Comparison of ENCODE assay signal across 11 cellular contexts in genomic region chr14:23557521-23557920, GRCh38. TPM values are rescaled to one million over a fixed set of nuclear protein-coding genes. Genes with fewer than 3 reads are reported as not detected.
DNase-seq lines count a peak whose midpoint lies in the region; ATAC-seq, FAIRE-seq and TF ChIP-seq lines count a peak whose summit lies in the region.
"Had no signal": no experiment of that assay in that cellular context is flagged by ENCODE, and none has a peak within 500 bp of the region (broad histone marks: within the 10 kb centered on the region; RNA-seq: fewer than 3 reads in every experiment).

No MANE protein-coding gene starts in this region.

- peaks cover 48% of the 10 kb centered on the region for H3K4me1 Mint-ChIP-seq in WTC11

- H3K36me3 ChIP-seq in ACC112 (ENCODE audit: insufficient read depth, low read length) (0 out of 2 replicates have a peak, but pooled peaks cover 4% of the 10 kb centered on the region), iPS-18a (ENCODE audit: control insufficient read depth, low read depth, low read length) (peaks cover 21% of the 10 kb centered on the region)
- H3K36me3 ChIP-seq: uterus had no signal

- no peak overlapping the region for H3K27ac ChIP-seq in ACC112 (ENCODE audit: low read depth, low read length)
- H3K27ac ChIP-seq in iPS-18a (ENCODE audit: low read length), result no peak overlapping the region

- TF ChIP-seq POLR2A in GM12892 (IDR thresholded peaks at IDR 0.05; ENCODE audit: low read depth, low read length), result 0 out of 2 replicates have a peak, but pooled peaks have one; percentile 1

- H3K9me3 Mint-ChIP-seq in WTC11, result no peaks in the 10 kb centered on the region

- no peak for FAIRE-seq in GM12892 (lab: Jason Lieb, UNC)
- FAIRE-seq: H54 had no signal

- H2AFZ ChIP-seq in ACC112 (ENCODE audit: low read length, unreplicated experiment), result no peak overlapping the region

- no peak for ATAC-seq in WTC11

- H3K27me3 ChIP-seq in ACC112 (ENCODE audit: insufficient read depth, low read length) (no peaks in the 10 kb centered on the region), iPS-18a (ENCODE audit: control insufficient read depth, insufficient read depth, low read length) (no peaks in the 10 kb centered on the region)
- H3K27me3 ChIP-seq: uterus had no signal

- CTCF ChIA-PET in WTC11 (lab: Charles Lee), result interaction anchor here (0.6 to 8.7 kb wide), 10 partner anchors 9 to 101 kb away, joined by 3 to 377 read pairs (median 14); no protein-coding TSS in a partner anchor

- no peaks in the 10 kb centered on the region for H3K9me3 ChIP-seq in iPS-18a (ENCODE audit: control insufficient read depth, low read depth, low read length)
- H3K9me3 ChIP-seq: uterus had no signal

- H3K36me3 Mint-ChIP-seq in WTC11, result peaks cover 21% of the 10 kb centered on the region

- TF ChIP-seq CTCF in WTC11 (IDR thresholded peaks at IDR 0.05), result no peak

- DNase-seq in GM12892 (ENCODE audit: insufficient read length), result no peak
- no peak for DNase-seq in WTC11 (ENCODE audit: low spot score)
- no peak for DNase-seq in T-helper 9 cell
- no peak for DNase-seq in DMS153 (lab: John Stamatoyannopoulos, UW)
- no peak for DNase-seq in islet precursor cell
- no peak for DNase-seq in amygdala (lab: John Stamatoyannopoulos, UW)
- DNase-seq: NCI-H748 treated with DMSO at 0.1 percent for 48 hours, uterus had no signal

- H3K27ac Mint-ChIP-seq in WTC11, result peak overlapping the region; percentile 79

- H3K79me2 ChIP-seq in ACC112 (ENCODE audit: control insufficient read depth, insufficient read depth, low read length, unreplicated experiment), result peaks cover 23% of the 10 kb centered on the region

- POLR2A ChIA-PET in WTC11 (lab: Charles Lee), result interaction anchor here (0.8 to 9.0 kb wide), 4 partner anchors 9 to 75 kb away, joined by 3 to 102 read pairs (median 4); no protein-coding TSS in a partner anchor

- peaks cover 12% of the 10 kb centered on the region for H3K4me1 ChIP-seq in ACC112 (ENCODE audit: control insufficient read depth, insufficient read depth, low read length, unreplicated experiment)
- peaks cover 4% of the 10 kb centered on the region for H3K4me1 ChIP-seq in iPS-18a (ENCODE audit: control insufficient read depth, low read depth, low read length)

- no peak overlapping the region for H3K9ac ChIP-seq in iPS-18a (ENCODE audit: low read length)

- no peaks in the 10 kb centered on the region; the same call in 1 of the 2 replicates for H3K27me3 Mint-ChIP-seq in WTC11 (ENCODE audit: low read depth)

- H3K4me3 ChIP-seq in ACC112 (ENCODE audit: low read depth, low read length) (peak overlapping the region; percentile 91), iPS-18a (ENCODE audit: low read length) (peak overlapping the region; percentile 74)

- peak overlapping the region; percentile 86 for H3K4me3 Mint-ChIP-seq in WTC11

TF ChIP-seq in WTC11, 78 proteins besides CTCF, POLR2A, EP300 and RAD21:
- no peak for TF ChIP-seq ZNF317 (CRISPR knock-in tag; IDR thresholded peaks at IDR 0.05; ENCODE audit: borderline replicate concordance, low read depth)
- no peak for TF ChIP-seq TEAD1 (CRISPR knock-in tag; IDR thresholded peaks at IDR 0.05)
- no peak for TF ChIP-seq ATF1 (CRISPR knock-in tag; IDR thresholded peaks at IDR 0.05)
- TF ChIP-seq NR2C2 (CRISPR knock-in tag; IDR thresholded peaks at IDR 0.05), result no peak
- no peak for TF ChIP-seq TP53 (CRISPR knock-in tag; IDR thresholded peaks at IDR 0.05)
- TF ChIP-seq CREB1 (CRISPR knock-in tag; IDR thresholded peaks at IDR 0.05), result no peak
- TF ChIP-seq HMGA2 (CRISPR knock-in tag; IDR thresholded peaks at IDR 0.05), result no peak
- no peak for TF ChIP-seq ZNF219 (CRISPR knock-in tag; IDR thresholded peaks at IDR 0.05; ENCODE audit: borderline replicate concordance)
- no peak for TF ChIP-seq ZBTB43 (CRISPR knock-in tag; IDR thresholded peaks at IDR 0.05)
- TF ChIP-seq, protein P1, sequence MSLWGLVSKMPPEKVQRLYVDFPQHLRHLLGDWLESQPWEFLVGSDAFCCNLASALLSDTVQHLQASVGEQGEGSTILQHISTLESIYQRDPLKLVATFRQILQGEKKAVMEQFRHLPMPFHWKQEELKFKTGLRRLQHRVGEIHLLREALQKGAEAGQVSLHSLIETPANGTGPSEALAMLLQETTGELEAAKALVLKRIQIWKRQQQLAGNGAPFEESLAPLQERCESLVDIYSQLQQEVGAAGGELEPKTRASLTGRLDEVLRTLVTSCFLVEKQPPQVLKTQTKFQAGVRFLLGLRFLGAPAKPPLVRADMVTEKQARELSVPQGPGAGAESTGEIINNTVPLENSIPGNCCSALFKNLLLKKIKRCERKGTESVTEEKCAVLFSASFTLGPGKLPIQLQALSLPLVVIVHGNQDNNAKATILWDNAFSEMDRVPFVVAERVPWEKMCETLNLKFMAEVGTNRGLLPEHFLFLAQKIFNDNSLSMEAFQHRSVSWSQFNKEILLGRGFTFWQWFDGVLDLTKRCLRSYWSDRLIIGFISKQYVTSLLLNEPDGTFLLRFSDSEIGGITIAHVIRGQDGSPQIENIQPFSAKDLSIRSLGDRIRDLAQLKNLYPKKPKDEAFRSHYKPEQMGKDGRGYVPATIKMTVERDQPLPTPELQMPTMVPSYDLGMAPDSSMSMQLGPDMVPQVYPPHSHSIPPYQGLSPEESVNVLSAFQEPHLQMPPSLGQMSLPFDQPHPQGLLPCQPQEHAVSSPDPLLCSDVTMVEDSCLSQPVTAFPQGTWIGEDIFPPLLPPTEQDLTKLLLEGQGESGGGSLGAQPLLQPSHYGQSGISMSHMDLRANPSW (CRISPR knock-in tag; conservative IDR thresholded peaks at IDR 0.05; ENCODE audit: low read depth), result no peak
- TF ChIP-seq IRF2 (CRISPR knock-in tag; IDR thresholded peaks at IDR 0.05; ENCODE audit: borderline replicate concordance, low read depth), result no peak
- TF ChIP-seq ATF3 (CRISPR knock-in tag; conservative IDR thresholded peaks at IDR 0.05), result no peak
- TF ChIP-seq GTF2I (CRISPR knock-in tag; conservative IDR thresholded peaks at IDR 0.05), result no peak
- no peak for TF ChIP-seq ZNF232 (CRISPR knock-in tag; IDR thresholded peaks at IDR 0.05)

RNA-seq across cellular contexts. Expression of gene THTPA, which starts 1.4 kb away (rescaled TPM):
- polyA plus RNA-seq in GM12892 (2012; ENCODE audit: missing spikeins), result 8.4 TPM
- total RNA-seq in WTC11 (2021), result 20.0 to 26.2 TPM (median 25.4 TPM) in 3 replicates

RNA-seq across cellular contexts. Expression of gene ZFHX2, which starts 6.0 kb away (rescaled TPM):
- 0.93 TPM for polyA plus RNA-seq in GM12892 (2012; ENCODE audit: missing spikeins)
- total RNA-seq in WTC11 (2021), result 16.4 to 26.2 TPM (median 25.7 TPM) in 3 replicates

RNA-seq across cellular contexts. Expression of gene AP1G2, which starts 10.1 kb away (rescaled TPM):
- polyA plus RNA-seq in GM12892 (2012; ENCODE audit: missing spikeins), result 84.2 TPM
- total RNA-seq in WTC11 (2021), result 108 to 122 TPM (median 115 TPM) in 3 replicates

RNA-seq across cellular contexts. Expression of gene JPH4, which starts 21.1 kb away (rescaled TPM):
- polyA plus RNA-seq in GM12892 (2012; ENCODE audit: missing spikeins), result 6.9 TPM
- total RNA-seq in WTC11 (2021), result 50.1 to 62.0 TPM (median 60.0 TPM) in 3 replicates
